ENCODE assay signal across 25 cellular contexts in the genomic region with DNA sequence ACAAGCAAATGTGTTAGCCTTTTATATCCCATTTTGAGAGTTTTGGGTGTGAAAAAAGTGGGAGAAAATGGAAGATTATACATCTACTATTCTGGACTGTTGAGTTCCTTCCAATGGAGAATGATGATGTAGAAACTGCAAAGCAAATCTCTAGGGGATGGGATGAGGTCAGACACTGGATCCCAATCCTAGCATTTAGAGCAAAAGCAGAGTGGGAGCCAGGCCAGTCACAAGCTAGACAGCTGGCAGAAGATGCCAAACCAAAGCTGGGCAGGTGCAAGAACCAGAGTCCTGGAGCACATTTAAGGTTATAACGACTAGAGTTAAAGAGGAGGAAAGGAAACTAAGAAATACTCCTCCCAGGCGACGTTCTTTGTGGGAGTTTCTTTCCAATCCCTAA.
"Had no signal": no experiment of that assay in that cellular context is flagged by ENCODE, and none has a peak within 500 bp of the region (broad histone marks: within the 10 kb centered on the region; RNA-seq: fewer than 3 reads in every experiment).

No MANE protein-coding gene starts in this region.

- H3K36me3 Mint-ChIP-seq: memory B cell; naive B cell; natural killer cell treated with Interleukin-12 subunit alpha and Interleukin-12 subunit beta and Interleukin-15 and Interleukin-18, amount 100 ng/mL, for 72 hours; stimulated activated effector memory CD8-positive, alpha-beta T cell treated with anti-CD3 and anti-CD28 coated beads, Interleukin-12 subunit alpha, Interleukin-12 subunit beta, amount 100 ng/mL, for 72 hours; type B pancreatic cell had no signal

- H3K4me3 ChIP-seq: cardiac muscle cell, gastrocnemius medialis, hepatocyte, lung, stomach, testis, tibial artery had no signal

- H3K4me3 Mint-ChIP-seq: memory B cell; naive B cell; natural killer cell treated with Interleukin-12 subunit alpha and Interleukin-12 subunit beta and Interleukin-15 and Interleukin-18, amount 100 ng/mL, for 72 hours; neural crest cell; stimulated activated effector memory CD8-positive, alpha-beta T cell treated with anti-CD3 and anti-CD28 coated beads, Interleukin-12 subunit alpha, Interleukin-12 subunit beta, amount 100 ng/mL, for 72 hours; type B pancreatic cell had no signal

- H3K4me2 ChIP-seq: hepatocyte had no signal

- H3K27me3 Mint-ChIP-seq: memory B cell; natural killer cell treated with Interleukin-12 subunit alpha and Interleukin-12 subunit beta and Interleukin-15 and Interleukin-18, amount 100 ng/mL, for 72 hours had no signal

- H3K27ac Mint-ChIP-seq: memory B cell; natural killer cell treated with Interleukin-12 subunit alpha and Interleukin-12 subunit beta and Interleukin-15 and Interleukin-18, amount 100 ng/mL, for 72 hours; progenitor cell of endocrine pancreas; stimulated activated effector memory CD8-positive, alpha-beta T cell treated with anti-CD3 and anti-CD28 coated beads, Interleukin-12 subunit alpha, Interleukin-12 subunit beta, amount 100 ng/mL, for 72 hours; type B pancreatic cell had no signal

- H2AFZ ChIP-seq: hepatocyte, parathyroid adenoma had no signal

- H3K9ac ChIP-seq: parathyroid adenoma had no signal

- H3K27me3 ChIP-seq: cardiac muscle cell, gastrocnemius medialis, hepatocyte, neutrophil, stomach, testis, tibial artery had no signal

- H3K4me1 ChIP-seq: gastrocnemius medialis, parathyroid adenoma, testis had no signal

- DNase-seq: cerebellar nuclear complex; cortex of kidney; foreskin fibroblast; gastrocnemius medialis; head of caudate nucleus; left colon; naive B cell; stimulated activated CD4-positive, alpha-beta T cell treated with anti-CD3 and anti-CD28 coated beads, Interleukin-2, amount 100 ng/mL, for 24 hours; stimulated activated CD4-positive, alpha-beta T cell treated with anti-CD3 and anti-CD28 coated beads, Interleukin-4, amount 100 ng/mL, for 24 hours; stimulated activated naive CD4-positive, alpha-beta T cell treated with Interleukin-2 at 50 U/mL for 16 hours; stomach; testis; tibial artery had no signal

- H3K4me1 Mint-ChIP-seq: memory B cell; naive B cell; neural crest cell; stimulated activated effector memory CD8-positive, alpha-beta T cell treated with anti-CD3 and anti-CD28 coated beads, Interleukin-12 subunit alpha, Interleukin-12 subunit beta, amount 100 ng/mL, for 72 hours had no signal

- H3K36me3 ChIP-seq: cardiac muscle cell, gastrocnemius medialis, neutrophil, stomach, tibial artery had no signal

- H3K9me3 Mint-ChIP-seq: neural crest cell; stimulated activated effector memory CD8-positive, alpha-beta T cell treated with anti-CD3 and anti-CD28 coated beads, Interleukin-12 subunit alpha, Interleukin-12 subunit beta, amount 100 ng/mL, for 72 hours; type B pancreatic cell had no signal

- H3K79me2 ChIP-seq: hepatocyte, parathyroid adenoma had no signal

- H3K9me3 ChIP-seq: gastrocnemius medialis, neutrophil, stomach, testis, tibial artery had no signal

- ATAC-seq: gastrocnemius medialis; left colon; natural killer cell treated with Interleukin-12 subunit alpha and Interleukin-12 subunit beta and Interleukin-15 and Interleukin-18, amount 100 ng/mL, for 72 hours; sciatic nerve; stimulated activated effector memory CD8-positive, alpha-beta T cell treated with anti-CD3 and anti-CD28 coated beads, Interleukin-12 subunit alpha, Interleukin-12 subunit beta, amount 100 ng/mL, for 72 hours had no signal

- H3K27ac ChIP-seq: cardiac muscle cell, gastrocnemius medialis, hepatocyte, neutrophil, parathyroid adenoma, stomach, testis, tibial artery had no signal
